In genomic region chr14:73567365-73567764, GRCh38 we compare ENCODE assay signal across 1 cellular context.
TF ChIP-seq lines count a peak whose summit lies in the region.

No MANE protein-coding gene starts in this region.

TF ChIP-seq in HepG2, 621 proteins besides CTCF, POLR2A, EP300 and RAD21:
- TF ChIP-seq SRF (IDR thresholded peaks at IDR 0.05; ENCODE audit: low read depth, low read length) (peak; percentile 82; the same call in 1 of the 2 replicates), MAFK (conservative IDR thresholded peaks at IDR 0.05 in 1 of 2, IDR thresholded peaks at IDR 0.05 in 1 of 2; ENCODE audit: low read length in 2 of 2) (0 out of 4 replicates have a peak, but pooled peaks of 1 of the 2 experiments have one; percentile 9), NFYC (CRISPR knock-in tag; IDR thresholded peaks at IDR 0.05) (0 out of 2 replicates have a peak, but pooled peaks have one; percentile 30), NFYB (CRISPR knock-in tag; IDR thresholded peaks at IDR 0.05) (peak; percentile 45), E2F1 (CRISPR knock-in tag; IDR thresholded peaks at IDR 0.05) (no peak)
